23 cellular contexts compared by ENCODE assay signal in genomic region chr18:49955263-49955662, GRCh38.
DNase-seq lines count a peak whose midpoint lies in the region; ATAC-seq and TF ChIP-seq lines count a peak whose summit lies in the region.
"Had no signal": no experiment of that assay in that cellular context is flagged by ENCODE, and none has a peak within 500 bp of the region (broad histone marks: within the 10 kb centered on the region; RNA-seq: fewer than 3 reads in every experiment).

No MANE protein-coding gene starts in this region.

- H3K27ac ChIP-seq in colonic mucosa (peak overlapping the region; percentile 32), H9 (ENCODE audit: insufficient read length, low read depth, low read length) (no peak overlapping the region)
- H3K27ac ChIP-seq: BLaER1 had no signal

- H3K23ac ChIP-seq in H9 (ENCODE audit: insufficient read length, low read depth, low read length): no peak overlapping the region

- H2BK15ac ChIP-seq in H9 (ENCODE audit: low read depth, low read length): no peak overlapping the region

- H4K5ac ChIP-seq in H9 (ENCODE audit: insufficient read length, low read depth, low read length): no peak overlapping the region

- no peak overlapping the region for H3T11ph ChIP-seq in H9 (ENCODE audit: low read length)

- H2AK5ac ChIP-seq in H9 (ENCODE audit: insufficient read length, low read length): no peak overlapping the region

- H3K56ac ChIP-seq in H9 (ENCODE audit: insufficient read length, low read depth, low read length): no peak overlapping the region

- H3K36me3 ChIP-seq in colonic mucosa (no peaks in the 10 kb centered on the region), mucosa of descending colon (ENCODE audit: low read depth) (no peaks in the 10 kb centered on the region)
- H3K36me3 ChIP-seq: BE2C, BLaER1 had no signal

- no peak overlapping the region for H3K14ac ChIP-seq in H9 (ENCODE audit: insufficient read depth, low read length)

- peaks cover 4% of the 10 kb centered on the region in 2 experiments; a peak in 3 of 4 replicates for H3K4me1 Mint-ChIP-seq in H9
- H3K4me1 Mint-ChIP-seq: CD14-positive monocyte had no signal

- no peak overlapping the region for H3K4me3 Mint-ChIP-seq in H9
- H3K4me3 Mint-ChIP-seq: CD14-positive monocyte; CD4-positive, alpha-beta memory T cell; CD4-positive, CD25-positive, alpha-beta regulatory T cell; CD8-positive, alpha-beta memory T cell had no signal

- H3K79me2 ChIP-seq in H9 (ENCODE audit: insufficient read depth, low read length): no peaks in the 10 kb centered on the region

- no CpG with 5 or more reads among the region's 5 CpGs for WGBS in H9 (ENCODE audit: extremely low coverage, insufficient read length, low lambda C conversion rate)

- ATAC-seq in mucosa of descending colon: peak; percentile 59
- ATAC-seq: GM12878 had no signal

- no peak overlapping the region for H3K9ac ChIP-seq in colonic mucosa (ENCODE audit: low read depth in 2 of 2, low read length in 2 of 2)
- H3K9ac ChIP-seq in H9 (ENCODE audit: extremely low read depth, insufficient read length, low read length): no peak overlapping the region
- H3K9ac ChIP-seq: BLaER1 had no signal

- no peak overlapping the region for H3K4ac ChIP-seq in H9 (ENCODE audit: low read depth, low read length)

- H3K27me3 Mint-ChIP-seq in H9 (ENCODE audit: low read depth): no peaks in the 10 kb centered on the region

- H3K9me3 Mint-ChIP-seq in H9: no peaks in the 10 kb centered on the region; a peak in 1 of 5 replicates
- H3K9me3 Mint-ChIP-seq: CD4-positive, alpha-beta memory T cell had no signal

- no peak overlapping the region for H2AFZ ChIP-seq in H9 (ENCODE audit: low read length)

- DNase-seq in LNCaP clone FGC (ENCODE audit: low read depth) (peak; percentile 11), colonic mucosa (no peak), mucosa of descending colon (no peak), H9 (no peak), GM19240 (ENCODE audit: insufficient read length, low spot score) (no peak)
- DNase-seq: 8988T; ACHN; BE2C; C1 segment of cervical spinal cord; CD4-positive, alpha-beta memory T cell; CD4-positive, CD25-positive, alpha-beta regulatory T cell; CD8-positive, alpha-beta memory T cell; COR-L47; DMS 273 treated with DMSO at 0.1 percent for 48 hours; DMS153; DMS53; DMS79; DND-41; EL; GDM1 had no signal

- no peaks in the 10 kb centered on the region for H3K79me1 ChIP-seq in H9 (ENCODE audit: insufficient read depth, low read depth, low read length, poor library complexity, severe bottlenecking)

- H3K9me3 ChIP-seq in colonic mucosa: no peaks in the 10 kb centered on the region
- no peaks in the 10 kb centered on the region for H3K9me3 ChIP-seq in mucosa of descending colon
- H3K9me3 ChIP-seq in H9 (ENCODE audit: control insufficient read depth, low read depth, low read length): no peaks in the 10 kb centered on the region
- H3K9me3 ChIP-seq: BE2C, BLaER1 had no signal

- no peak overlapping the region for H2BK12ac ChIP-seq in H9 (ENCODE audit: insufficient read length, low read depth, low read length)

- H3K4me1 ChIP-seq in colonic mucosa (peaks cover 6% of the 10 kb centered on the region), mucosa of descending colon (ENCODE audit: low read depth) (peaks cover 14% of the 10 kb centered on the region), H9 (ENCODE audit: insufficient read depth, low read length) (peaks cover 2% of the 10 kb centered on the region; the same call in 1 of the 2 replicates)
- H3K4me1 ChIP-seq: BE2C had no signal

- H3K27ac Mint-ChIP-seq in H9: no peak overlapping the region
- H3K27ac Mint-ChIP-seq: CD14-positive monocyte; CD4-positive, alpha-beta memory T cell; CD4-positive, CD25-positive, alpha-beta regulatory T cell had no signal

- no peak overlapping the region for H3K4me3 ChIP-seq in LNCaP clone FGC (ENCODE audit: low read depth, low read length)
- H3K4me3 ChIP-seq in colonic mucosa: no peak overlapping the region
- H3K4me3 ChIP-seq in mucosa of descending colon: no peak overlapping the region
- H3K4me3 ChIP-seq: BLaER1, GM12878 had no signal

- no peak overlapping the region for H4K8ac ChIP-seq in H9 (replicated peaks; ENCODE audit: insufficient read length, low read depth, low read length)

- intact Hi-C loops in colonic mucosa (cut with DNase I): no loop called here
- intact Hi-C loops in mucosa of descending colon (cut with DNase I, micrococcal nuclease): no loop called here

- H3K36me3 Mint-ChIP-seq in H9 (ENCODE audit: insufficient read depth in 1 of 3, low read depth in 3 of 3): no peaks in the 10 kb centered on the region
- H3K36me3 Mint-ChIP-seq: CD14-positive monocyte; CD4-positive, alpha-beta memory T cell; CD4-positive, CD25-positive, alpha-beta regulatory T cell had no signal

- H2BK5ac ChIP-seq in H9 (ENCODE audit: insufficient read length, low read length): no peak overlapping the region

- no peak overlapping the region for H3K18ac ChIP-seq in H9 (ENCODE audit: insufficient read length, low read depth, low read length)

- no peak overlapping the region for H2BK120ac ChIP-seq in H9 (ENCODE audit: low read depth, low read length, poor library complexity, severe bottlenecking)

- no peaks in the 10 kb centered on the region for H3K27me3 ChIP-seq in colonic mucosa
- no peaks in the 10 kb centered on the region; the same call in 1 of the 2 replicates for H3K27me3 ChIP-seq in H9 (ENCODE audit: insufficient read depth, low read length)
- H3K27me3 ChIP-seq: BE2C, BLaER1 had no signal

- no peak overlapping the region for H2BK20ac ChIP-seq in H9 (ENCODE audit: low read depth, low read length, poor library complexity, severe bottlenecking)

- no peaks in the 10 kb centered on the region for H4K20me1 ChIP-seq in H9 (ENCODE audit: control insufficient read depth, insufficient read depth, insufficient read length)
- H4K20me1 ChIP-seq: BLaER1 had no signal

- TF ChIP-seq CTCF in LNCaP clone FGC (IDR thresholded peaks at IDR 0.05; ENCODE audit: control insufficient read depth, extremely low read depth, insufficient read depth) (no peak), colonic mucosa (IDR thresholded peaks at IDR 0.05) (no peak), mucosa of descending colon (IDR thresholded peaks at IDR 0.05) (no peak), H9 (conservative IDR thresholded peaks at IDR 0.05) (no peak)

- no peaks in the 10 kb centered on the region for H3K23me2 ChIP-seq in H9 (ENCODE audit: insufficient read length, low read depth, low read length, poor library complexity, severe bottlenecking)

- H4K91ac ChIP-seq in H9 (ENCODE audit: insufficient read length, low read depth, low read length): no peak overlapping the region

- H3K4me2 ChIP-seq in H9 (ENCODE audit: insufficient read depth, insufficient read length, low read length): no peak overlapping the region
